Comparison of ENCODE assay signal across 7 cellular contexts in genomic region chr10:80204801-80205477, GRCh38. TPM values are rescaled to one million over a fixed set of nuclear protein-coding genes. Genes with fewer than 3 reads are reported as not detected.
DNase-seq lines count a peak whose midpoint lies in the region; ATAC-seq and TF ChIP-seq lines count a peak whose summit lies in the region.

No MANE protein-coding gene starts in this region.

- H3K36me3 ChIP-seq in adrenal gland (replicated peaks in 1 of 2) (no peaks in the 10 kb centered on the region), skeletal muscle tissue (ENCODE audit: control insufficient read depth in 3 of 3, insufficient read depth in 3 of 3, low read length in 3 of 3) (no peaks in the 10 kb centered on the region)

- H3K27me3 ChIP-seq in adrenal gland = no peaks in the 10 kb centered on the region
- H3K27me3 ChIP-seq in skeletal muscle tissue (ENCODE audit: control insufficient read depth in 3 of 3, insufficient read depth in 3 of 3, low read length in 3 of 3) = no peaks in the 10 kb centered on the region

- DNase-seq in HFF-Myc (ENCODE audit: extremely low read depth, low read depth) = no peak
- DNase-seq in NCI-H226 = peak; percentile 6
- DNase-seq in adrenal gland = peak in 3 of 7 donors; percentile 28 to 60 (median 46)
- no peak for DNase-seq in globus pallidus (ENCODE audit: low spot score)

- H3K9me3 ChIP-seq in adrenal gland (replicated peaks in 1 of 3) = no peaks in the 10 kb centered on the region
- no peaks in the 10 kb centered on the region for H3K9me3 ChIP-seq in skeletal muscle tissue (ENCODE audit: control insufficient read depth in 3 of 3, low read length in 3 of 3)

- peak overlapping the region; percentile 85 for H3K4me3 ChIP-seq in HFF-Myc (replicated peaks; ENCODE audit: low read depth, low read length)
- peak overlapping the region; percentile 32 to 100 (median 77) for H3K4me3 ChIP-seq in adrenal gland
- H3K4me3 ChIP-seq in iPS-11a (ENCODE audit: low read depth, low read length) = peak overlapping the region; percentile 50
- peak overlapping the region; percentile 72 to 89 (median 86) for H3K4me3 ChIP-seq in skeletal muscle tissue (ENCODE audit: low read length in 3 of 3)

- H3K4me1 ChIP-seq in adrenal gland (replicated peaks in 1 of 2) (peaks cover 14 to 32% of the 10 kb centered on the region in 2 donors), skeletal muscle tissue (ENCODE audit: control insufficient read depth in 3 of 3, insufficient read depth in 3 of 3, low read length in 3 of 3) (peaks cover 55 to 61% (median 58%) of the 10 kb centered on the region in 3 donors)

- H3K9ac ChIP-seq in skeletal muscle tissue (ENCODE audit: low read depth in 1 of 3, low read length in 3 of 3) = peak overlapping the region; percentile 84 to 96 (median 96)

- no peak for TF ChIP-seq CTCF in HFF-Myc (IDR thresholded peaks at IDR 0.05; ENCODE audit: low read depth, low read length, missing control alignments)
- no peak for TF ChIP-seq CTCF in adrenal gland (IDR thresholded peaks at IDR 0.05)

- 0 to 4% (median 2%) methylated on average over 2 to 63 of the region's 63 CpGs for WGBS in adrenal gland, 4 donors

- no peak for TF ChIP-seq POLR2A in adrenal gland (IDR thresholded peaks at IDR 0.05)

- peak; percentile 30 for ATAC-seq in GM18517 (IDR thresholded peaks at IDR 0.05; ENCODE audit: unreplicated experiment)

- intact Hi-C loops in adrenal gland (cut with DNase I) = loop anchor here (5.0 kb wide), 2 partner anchors 48 to 52 kb away; no protein-coding TSS in a partner anchor

- H3K27ac ChIP-seq in adrenal gland = peak overlapping the region in 4 of 5 donors; percentile 90 to 98 (median 96)
- H3K27ac ChIP-seq in skeletal muscle tissue (ENCODE audit: low read depth, low read length) = peak overlapping the region; percentile 91

RNA-seq across cellular contexts. Expression of gene ANXA11, which starts 0.4 kb away (rescaled TPM):
- total RNA-seq in adrenal gland (10 to 100 TPM; 39.0 to 99.5 (median 67.7) TPM), skeletal muscle tissue (29.7 TPM)
- polyA plus RNA-seq in adrenal gland = 100 to 1,000 TPM in 2 of 3 donors, 10 to 100 TPM in 1; 83.3 to 249 (median 239) TPM
